8 cellular contexts compared by ENCODE assay signal in the genomic region with DNA sequence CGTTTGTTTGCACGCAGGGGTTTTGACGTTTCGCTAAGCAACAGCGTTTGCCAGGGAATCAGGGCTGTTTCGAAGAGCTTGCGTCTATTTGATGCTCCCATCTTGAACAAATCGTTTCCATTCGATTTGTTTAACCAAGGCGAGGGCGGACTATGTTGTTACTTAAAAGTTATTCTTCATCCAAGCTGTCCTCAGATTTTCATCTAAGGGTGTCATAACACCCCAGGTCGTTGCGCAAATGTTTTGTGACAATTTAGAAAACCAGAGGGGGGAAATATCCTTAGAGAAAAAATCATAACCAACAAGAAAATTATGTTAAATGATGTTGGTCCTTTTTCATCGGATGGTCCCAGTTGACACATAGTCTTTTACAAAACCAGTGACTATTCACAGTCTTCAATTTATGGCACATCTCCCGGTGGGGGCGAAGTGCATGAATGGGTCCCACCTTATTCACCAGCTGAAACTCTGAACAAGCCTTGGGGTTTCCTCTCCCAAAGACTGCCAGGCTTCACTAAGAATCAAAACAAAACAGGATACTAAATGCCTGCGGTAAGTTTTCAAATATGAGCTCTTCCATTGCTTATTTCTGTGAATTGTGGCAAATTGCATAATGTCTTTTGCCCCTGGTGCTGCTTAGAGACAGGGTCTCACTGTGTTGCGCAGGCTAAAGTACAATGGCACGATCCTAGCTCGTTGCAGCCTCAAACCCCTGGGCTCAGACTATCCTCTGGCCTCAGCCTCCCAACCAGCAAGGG.
DNase-seq lines count a peak whose midpoint lies in the region; ATAC-seq and TF ChIP-seq lines count a peak whose summit lies in the region.

No MANE protein-coding gene starts in this region.

- in situ Hi-C loops in brain microvascular endothelial cell (cut with HindIII; ENCODE audit: low pct_ligation_motif_present, low sequenced_read_pairs) = loop anchor here (10.0 kb wide), 1 partner anchor 466 kb away; no protein-coding TSS in a partner anchor

- H3K36me3 ChIP-seq in HUES6 (ENCODE audit: control insufficient read depth, insufficient read depth, low read length) = no peaks in the 10 kb centered on the region
- H3K36me3 ChIP-seq in brain microvascular endothelial cell (replicated peaks) = no peaks in the 10 kb centered on the region
- no peaks in the 10 kb centered on the region for H3K36me3 ChIP-seq in lung (ENCODE audit: control insufficient read depth in 2 of 2, insufficient read depth in 2 of 2, low read length in 2 of 2)
- H3K36me3 ChIP-seq in urinary bladder (ENCODE audit: insufficient read depth) = no peaks in the 10 kb centered on the region

- peak overlapping the region; percentile 99 for H3K27ac ChIP-seq in 22Rv1
- H3K27ac ChIP-seq in HUES6 (ENCODE audit: low read depth, low read length) = peak overlapping the region; percentile 100
- H3K27ac ChIP-seq in brain microvascular endothelial cell = peak overlapping the region; percentile 99
- peak overlapping the region; percentile 92 to 99 for H3K27ac ChIP-seq in lung (ENCODE audit: low read depth in 1 of 2, low read length in 1 of 2)
- H3K27ac ChIP-seq in urinary bladder (ENCODE audit: low read depth) = peak overlapping the region; percentile 88

- no peaks in the 10 kb centered on the region for H3K27me3 ChIP-seq in HUES6 (ENCODE audit: control insufficient read depth, insufficient read depth, low read length)
- H3K27me3 ChIP-seq in brain microvascular endothelial cell (replicated peaks) = no peaks in the 10 kb centered on the region
- no peaks in the 10 kb centered on the region for H3K27me3 ChIP-seq in lung (ENCODE audit: control insufficient read depth, insufficient read depth)

- peaks cover 31% of the 10 kb centered on the region for H3K4me1 ChIP-seq in HUES6 (ENCODE audit: control insufficient read depth, insufficient read depth, low read length)
- H3K4me1 ChIP-seq in lung (ENCODE audit: control insufficient read depth in 2 of 2, insufficient read depth in 2 of 2, low read length in 2 of 2) = peaks cover 3 to 6% of the 10 kb centered on the region in 2 donors
- H3K4me1 ChIP-seq in urinary bladder (ENCODE audit: insufficient read depth) = no peaks in the 10 kb centered on the region

- 16 to 19% methylated on average over 20 of the region's 20 CpGs for WGBS in lung, 2 donors
- WGBS in urinary bladder = 22% methylated on average over 20 of the region's 20 CpGs

- H3K9ac ChIP-seq in HUES6 (ENCODE audit: low read length) = peak overlapping the region; percentile 88

- ATAC-seq in lung (ENCODE audit: insufficient read depth, low FRiP score) (no peak), HG02678 (IDR thresholded peaks at IDR 0.05; ENCODE audit: unreplicated experiment) (no peak)

- DNase-seq in brain microvascular endothelial cell (peak; percentile 87), lung (ENCODE audit: low spot score) (no peak), cortex of kidney (lab: John Stamatoyannopoulos, UW) (no peak), amniotic stem cell (lab: John Stamatoyannopoulos, UW) (no peak)

- H3K9me3 ChIP-seq in HUES6 (ENCODE audit: control insufficient read depth, insufficient read depth, low read depth, low read length) (no peaks in the 10 kb centered on the region), lung (ENCODE audit: control insufficient read depth in 2 of 2, insufficient read depth in 1 of 2, low read length in 1 of 2) (no peaks in the 10 kb centered on the region)

- peak overlapping the region; percentile 82 for H3K4me3 ChIP-seq in HUES6 (ENCODE audit: low read depth, low read length)
- H3K4me3 ChIP-seq in brain microvascular endothelial cell (ENCODE audit: low read depth, low read length) = peak overlapping the region; percentile 63
- peak overlapping the region; percentile 36 for H3K4me3 ChIP-seq in lung
- H3K4me3 ChIP-seq in urinary bladder (ENCODE audit: low read depth, low read length) = peak overlapping the region; percentile 52

- no peak for TF ChIP-seq CTCF in 22Rv1 (IDR thresholded peaks at IDR 0.05)
- TF ChIP-seq CTCF in brain microvascular endothelial cell (IDR thresholded peaks at IDR 0.05; ENCODE audit: low read depth, low read length, missing control alignments) = no peak
- TF ChIP-seq CTCF in lung (IDR thresholded peaks at IDR 0.05; ENCODE audit: control extremely low read depth, extremely low read depth) = no peak
